ENCODE assay signal across 8 cellular contexts in genomic region chr6:17987576-17988421, GRCh38. TPM values are rescaled to one million over a fixed set of nuclear protein-coding genes. Genes with fewer than 3 reads are reported as not detected.
DNase-seq lines count a peak whose midpoint lies in the region; ATAC-seq lines count a peak whose summit lies in the region.

TSS of gene KIF13A (minus strand) at chr6:17987635. CDS start at chr6:17987463, 172 bp downstream.

- no peaks in the 10 kb centered on the region for H3K36me3 ChIP-seq in skeletal muscle satellite cell (ENCODE audit: insufficient read depth, low read length)

- H3K4me3 ChIP-seq in skeletal muscle satellite cell (ENCODE audit: low read length), result peak within 1 kb of the TSS; percentile 89

- no peaks in the 10 kb centered on the region for H3K27me3 ChIP-seq in skeletal muscle satellite cell (ENCODE audit: control insufficient read depth, insufficient read depth, low read length)

- H3K4me1 ChIP-seq in skeletal muscle satellite cell (ENCODE audit: control insufficient read depth, insufficient read depth, low read length), result peaks cover 17% of the 10 kb centered on the region

- ATAC-seq in HG02642 (IDR thresholded peaks at IDR 0.05; ENCODE audit: poor library complexity, unreplicated experiment), result peak; percentile 80

- no peaks in the 10 kb centered on the region for H3K9me3 ChIP-seq in skeletal muscle satellite cell (replicated peaks; ENCODE audit: low read length)

- peak within 1 kb of the TSS; percentile 86 for H3K9ac ChIP-seq in skeletal muscle satellite cell (ENCODE audit: low read depth, low read length)

- DNase-seq in NCI-H1417 (lab: John Stamatoyannopoulos, UW) (peak; percentile 62 to 80 (median 78)), NCI-H1417 treated with DMSO at 0.1 percent for 48 hours (lab: John Stamatoyannopoulos, UW) (no peak), NCI-H1048 (lab: John Stamatoyannopoulos, UW) (peak; percentile 37), T1000 (lab: John Stamatoyannopoulos, UW) (peak; percentile 51), cerebellum (ENCODE audit: low spot score) (peak; percentile 77), iris pigment epithelial cell (ENCODE audit: low read depth) (peak; percentile 64)

- H3K4me2 ChIP-seq in skeletal muscle satellite cell (ENCODE audit: low read length), result peak within 1 kb of the TSS; percentile 86

RNA-seq across cellular contexts. Expression of gene KIF13A, which starts in this region (rescaled TPM):
- total RNA-seq in cerebellum, result 32.3 TPM
- total RNA-seq in skeletal muscle satellite cell (2012; rRNA removed), result 23.6 and 26.6 TPM in 2 replicates
